10 cellular contexts compared by ENCODE assay signal in genomic region chr3:128607710-128608048, GRCh38. TPM values are rescaled to one million over a fixed set of nuclear protein-coding genes. Genes with fewer than 3 reads are reported as not detected.
A peak's percentile ranks its signal among the peaks of the same experiment; 100 is the strongest.
DNase-seq lines count a peak whose midpoint lies in the region; ATAC-seq and TF ChIP-seq lines count a peak whose summit lies in the region.
"Had no signal": no experiment of that assay in that cellular context is flagged by ENCODE, and none has a peak within 500 bp of the region (broad histone marks: within the 10 kb centered on the region; RNA-seq: fewer than 3 reads in every experiment).

No MANE protein-coding gene starts in this region.

- peaks cover 0 to 5% (median 0%) of the 10 kb centered on the region in 5 donors for H3K27me3 Mint-ChIP-seq in naive thymus-derived CD8-positive, alpha-beta T cell
- H3K27me3 Mint-ChIP-seq: activated CD8-positive, alpha-beta memory T cell treated with anti-CD3 and anti-CD28 coated beads, Interleukin-2, amount 10 ng/mL, durations not matched to agents 7 days and 5 days had no signal

- DNase-seq in Right ventricle myocardium inferior (ENCODE audit: missing footprints) (no peak), cardiac septum (ENCODE audit: low spot score) (no peak), fibroblast of villous mesenchyme (ENCODE audit: low read depth) (no peak)
- DNase-seq in naive thymus-derived CD8-positive, alpha-beta T cell: no peak
- no peak for DNase-seq in activated naive CD4-positive, alpha-beta T cell (lab: John Stamatoyannopoulos, UW)

- no peaks in the 10 kb centered on the region for H3K36me3 Mint-ChIP-seq in naive thymus-derived CD8-positive, alpha-beta T cell
- H3K36me3 Mint-ChIP-seq: activated CD8-positive, alpha-beta memory T cell treated with anti-CD3 and anti-CD28 coated beads, Interleukin-2, amount 10 ng/mL, durations not matched to agents 7 days and 5 days had no signal

- TF ChIP-seq CTCF in fibroblast of villous mesenchyme (IDR thresholded peaks at IDR 0.05; ENCODE audit: insufficient read depth, low read depth, low read length): no peak

- H3K27ac Mint-ChIP-seq in naive thymus-derived CD8-positive, alpha-beta T cell: no peak overlapping the region
- H3K27ac Mint-ChIP-seq: activated CD8-positive, alpha-beta memory T cell treated with anti-CD3 and anti-CD28 coated beads, Interleukin-2, amount 10 ng/mL, durations not matched to agents 7 days and 5 days; stimulated activated naive CD8-positive, alpha-beta T cell treated with anti-CD3 and anti-CD28 coated beads, Interleukin-15, Interleukin-2, amounts not matched to agents 100 ng/mL and 50 ng/mL, for 24 hours had no signal

- intact Hi-C loops in Right ventricle myocardium inferior (cut with DNase I) (loop anchor here (2.0 to 5.0 kb wide), 3 partner anchors 181 to 530 kb away; no protein-coding TSS in a partner anchor), cardiac septum (cut with DNase I) (loop anchor here (1.0 to 5.0 kb wide), 3 partner anchors 181 to 513 kb away; no protein-coding TSS in a partner anchor)

- H3K4me1 Mint-ChIP-seq in naive thymus-derived CD8-positive, alpha-beta T cell: peaks cover 0 to 2% (median 0%) of the 10 kb centered on the region in 4 donors

- H3K4me3 ChIP-seq in fibroblast of villous mesenchyme (ENCODE audit: low read depth, low read length): peak overlapping the region; percentile 62

- peak; percentile 35 for ATAC-seq in Right ventricle myocardium inferior
- peak in 1 of 2 donors; percentile 4 for ATAC-seq in naive thymus-derived CD8-positive, alpha-beta T cell
- no peak for ATAC-seq in GM19328 (IDR thresholded peaks at IDR 0.05; ENCODE audit: unreplicated experiment)
- no peak for ATAC-seq in GM18907 (IDR thresholded peaks at IDR 0.05; ENCODE audit: unreplicated experiment)
- no peak for ATAC-seq in HG02852 (IDR thresholded peaks at IDR 0.05; ENCODE audit: unreplicated experiment)

- POLR2A ChIA-PET in naive thymus-derived CD8-positive, alpha-beta T cell (lab: Charles Lee): no interaction called here

- peak overlapping the region in 6 of 10 donors; percentile 10 to 59 (median 38) for H3K4me3 Mint-ChIP-seq in naive thymus-derived CD8-positive, alpha-beta T cell
- H3K4me3 Mint-ChIP-seq: activated CD8-positive, alpha-beta memory T cell treated with anti-CD3 and anti-CD28 coated beads, Interleukin-2, amount 10 ng/mL, durations not matched to agents 7 days and 5 days; stimulated activated naive CD8-positive, alpha-beta T cell treated with anti-CD3 and anti-CD28 coated beads, Interleukin-15, Interleukin-2, amounts not matched to agents 100 ng/mL and 50 ng/mL, for 24 hours had no signal

- H3K9me3 Mint-ChIP-seq in naive thymus-derived CD8-positive, alpha-beta T cell: no peaks in the 10 kb centered on the region
- H3K9me3 Mint-ChIP-seq: stimulated activated naive CD8-positive, alpha-beta T cell treated with anti-CD3 and anti-CD28 coated beads, Interleukin-15, Interleukin-2, amounts not matched to agents 100 ng/mL and 50 ng/mL, for 24 hours had no signal

RNA-seq across cellular contexts. Expression of gene RPN1, which starts 42.9 kb away (rescaled TPM):
- total RNA-seq in Right ventricle myocardium inferior (119 TPM), cardiac septum (84.9 TPM), fibroblast of villous mesenchyme (491 and 661 TPM in 2 replicates)
- total RNA-seq in naive thymus-derived CD8-positive, alpha-beta T cell: 10 to 100 TPM; 76.2 to 79.6 TPM
- polyA plus RNA-seq in naive thymus-derived CD8-positive, alpha-beta T cell: 100 to 1,000 TPM; 178 to 224 (median 179) TPM
